7 cellular contexts compared by ENCODE assay signal in genomic region chr20:2734899-2735298, GRCh38. TPM values are rescaled to one million over a fixed set of nuclear protein-coding genes. Genes with fewer than 3 reads are reported as not detected.
"Had no signal": no experiment of that assay in that cellular context is flagged by ENCODE, and none has a peak within 500 bp of the region (broad histone marks: within the 10 kb centered on the region; RNA-seq: fewer than 3 reads in every experiment).

No MANE protein-coding gene starts in this region.

- H3K4me3 ChIP-seq: K562 had no signal

- ATAC-seq: K562 had no signal

- FAIRE-seq: HTR-8/SVneo, K562 had no signal

- H3K27ac ChIP-seq: HL-60 had no signal

- DNase-seq: IMR-90, KBM-7, KG1 had no signal

RNA-seq across cellular contexts. Expression of gene EBF4, which starts 42.3 kb away (rescaled TPM):
- total RNA-seq: HT1080 had no signal
- polyA plus RNA-seq: K562 had no signal
